Comparison of ENCODE assay signal across 8 cellular contexts in the genomic region with DNA sequence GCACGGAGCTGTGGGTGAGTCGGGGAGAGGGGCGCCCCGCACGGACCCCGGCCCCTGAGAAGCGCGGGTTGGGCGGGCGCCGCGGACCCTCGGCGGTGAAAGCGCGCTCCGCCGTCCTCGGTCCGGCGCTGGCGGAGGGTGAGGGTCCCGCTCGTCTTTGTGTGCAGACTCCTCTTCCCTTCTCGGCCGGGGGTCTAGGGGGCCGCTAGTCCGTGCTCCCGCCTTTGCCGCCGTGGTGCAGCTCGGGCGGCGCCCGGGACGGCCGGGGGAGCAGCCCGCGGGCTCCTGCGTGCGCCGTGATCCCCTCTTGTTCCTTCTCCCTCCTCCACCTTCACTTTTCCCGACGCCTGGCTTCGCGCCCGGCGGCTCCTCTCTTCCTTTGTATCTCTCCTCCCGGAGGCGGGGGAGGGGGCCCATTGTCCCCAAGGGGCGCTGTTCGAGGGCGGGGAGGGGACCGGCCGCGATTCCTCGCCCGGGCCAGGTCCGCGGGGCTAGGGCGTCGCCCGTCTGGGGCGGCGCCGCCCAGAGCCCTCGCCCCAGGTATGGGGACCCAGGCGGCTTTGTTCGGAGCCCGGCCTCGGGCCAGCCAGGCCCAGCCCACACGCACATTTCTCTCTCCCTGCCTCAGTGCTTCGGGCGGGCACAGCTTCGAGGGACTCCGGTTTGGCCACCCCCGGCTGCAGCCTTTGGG. TPM values are rescaled to one million over a fixed set of nuclear protein-coding genes. Genes with fewer than 3 reads are reported as not detected.
DNase-seq lines count a peak whose midpoint lies in the region; ATAC-seq and TF ChIP-seq lines count a peak whose summit lies in the region.

No MANE protein-coding gene starts in this region.

- TF ChIP-seq CTCF in epithelial cell of proximal tubule (conservative IDR thresholded peaks at IDR 0.05; ENCODE audit: low read depth, low read length): peak; percentile 6

- peak overlapping the region; percentile 89 for H3K9ac ChIP-seq in mucosa of stomach (ENCODE audit: low read length)

- no peak overlapping the region for H3K27ac ChIP-seq in aorta (ENCODE audit: low read depth in 1 of 2, low read length in 2 of 2)

- no peaks in the 10 kb centered on the region for H3K36me3 Mint-ChIP-seq in IgD-negative memory B cell

- intact Hi-C loops in aorta (cut with DNase I): loop anchor here (5.0 to 10.0 kb wide), 3 partner anchors 164 to 366 kb away; no protein-coding TSS in a partner anchor

- DNase-seq in DMS153 (lab: John Stamatoyannopoulos, UW) (peak; percentile 29), DMS153 treated with DMSO at 0.1 percent for 48 hours (lab: John Stamatoyannopoulos, UW; ENCODE audit: unreplicated experiment) (no peak), T-helper 9 cell (peak; percentile 11), epithelial cell of proximal tubule (ENCODE audit: low read depth) (no peak), aorta (peak; percentile 60 to 81), dedifferentiated amniotic fluid mesenchymal stem cell (ENCODE audit: extremely low spot score) (no peak)

- no peaks in the 10 kb centered on the region for H3K9me3 Mint-ChIP-seq in IgD-negative memory B cell

- peak; percentile 61 for ATAC-seq in aorta (ENCODE audit: low FRiP score)

- H3K9me3 ChIP-seq in mucosa of stomach (ENCODE audit: control insufficient read depth, low read length) (no peaks in the 10 kb centered on the region), aorta (ENCODE audit: control insufficient read depth, low read length) (no peaks in the 10 kb centered on the region)

- H3K27me3 Mint-ChIP-seq in IgD-negative memory B cell: peaks cover 12% of the 10 kb centered on the region

- H3K4me1 Mint-ChIP-seq in IgD-negative memory B cell: peaks cover 21 to 25% (median 22%) of the 10 kb centered on the region in 3 donors

- H3K27me3 ChIP-seq in mucosa of stomach (ENCODE audit: control insufficient read depth, insufficient read depth, low read length) (no peaks in the 10 kb centered on the region), aorta (ENCODE audit: control insufficient read depth in 1 of 2, insufficient read depth in 2 of 2, low read length in 1 of 2) (no peaks in the 10 kb centered on the region)

- H3K4me3 Mint-ChIP-seq in IgD-negative memory B cell: peak overlapping the region; percentile 90 to 97 (median 94)

- H3K27ac Mint-ChIP-seq in IgD-negative memory B cell: peak overlapping the region; percentile 12 to 71 (median 59)

- 0% methylated on average over 61 to 77 of the region's 77 CpGs for WGBS in aorta, 2 donors

- H3K4me1 ChIP-seq in mucosa of stomach (ENCODE audit: control insufficient read depth, insufficient read depth, low read length) (no peaks in the 10 kb centered on the region), aorta (ENCODE audit: control insufficient read depth in 1 of 2, insufficient read depth in 2 of 2, low read length in 2 of 2) (no peaks in the 10 kb centered on the region)

- H3K36me3 ChIP-seq in mucosa of stomach (ENCODE audit: control insufficient read depth, insufficient read depth, low read length) (no peaks in the 10 kb centered on the region), aorta (ENCODE audit: control insufficient read depth in 1 of 2, insufficient read depth in 2 of 2, low read length in 1 of 2) (no peaks in the 10 kb centered on the region)

- H3K4me3 ChIP-seq in epithelial cell of proximal tubule (ENCODE audit: low read depth, low read length) (peak overlapping the region; percentile 93), mucosa of stomach (ENCODE audit: low read length) (peak overlapping the region; percentile 43), aorta (ENCODE audit: low read length in 2 of 2) (peak overlapping the region; percentile 82 to 93)

RNA-seq across cellular contexts. Expression of a gene that starts 0.5 kb away (rescaled TPM):
- polyA plus RNA-seq in IgD-negative memory B cell (1.5 TPM), aorta (10 to 100 TPM in 1 of 2 donors, 1 to 10 TPM in 1; 2.5 to 11.6 TPM)
- total RNA-seq in epithelial cell of proximal tubule (32.1 and 37.6 TPM in 2 replicates), aorta (10 to 100 TPM; 10.6 to 28.6 TPM)

Comparison
In these comparisons a context has a peak if more than half of its experiments do, and no peak if none do; other contexts are left out.
1. DNase-seq: peak in DMS153 (single experiment), T-helper 9 cell (single experiment) and aorta (2 of 2); none in DMS153 treated with DMSO at 0.1 percent for 48 hours (single experiment), epithelial cell of proximal tubule (single experiment) and dedifferentiated amniotic fluid mesenchymal stem cell (single experiment).
2. H3K4me3 ChIP-seq: peak in every context shown above with its lines; median percentile 93 in epithelial cell of proximal tubule; 88 in aorta; 43 in mucosa of stomach.